ENCODE assay signal across 1 cellular context in the genomic region with DNA sequence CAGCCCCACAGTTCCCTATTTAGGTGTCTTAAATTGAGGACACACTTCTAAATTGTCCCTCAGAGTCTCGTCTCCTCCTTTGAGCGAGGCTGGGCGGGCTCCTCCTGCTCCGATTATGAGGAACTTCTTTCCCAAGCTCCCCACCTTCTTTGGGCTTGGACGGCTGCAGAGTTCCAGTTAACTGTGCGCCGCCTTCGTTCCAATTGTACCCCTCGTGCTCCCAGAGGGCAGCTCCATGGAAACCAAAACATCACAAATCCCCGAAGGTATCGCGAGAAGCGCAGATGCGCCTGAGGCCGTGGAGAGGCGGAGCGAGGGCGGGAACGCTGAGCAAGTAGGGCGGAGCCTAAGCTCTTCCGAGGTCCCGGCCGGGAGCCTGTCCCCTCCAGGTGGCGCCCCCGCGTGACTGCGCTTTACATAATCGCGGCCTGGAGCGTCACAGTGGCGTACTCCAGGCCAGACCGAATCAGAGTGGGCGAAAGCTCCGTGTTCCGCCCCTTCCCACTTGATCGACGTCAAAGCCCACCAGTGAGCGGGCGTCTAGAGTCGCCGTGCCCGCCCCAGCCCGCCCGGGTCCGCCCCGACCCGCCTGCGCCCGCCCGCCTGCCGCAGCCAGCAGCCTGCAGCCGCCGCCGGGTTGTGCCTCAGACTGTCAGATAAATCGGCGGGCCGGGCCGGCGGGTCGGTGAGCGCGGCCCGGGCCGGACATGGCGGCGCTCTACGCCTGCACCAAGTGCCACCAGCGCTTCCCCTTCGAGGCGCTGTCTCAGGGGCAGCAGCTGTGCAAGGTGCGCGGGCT.
TF ChIP-seq lines count a peak whose summit lies in the region.

FAM76A (plus strand) TSS at position 588 of the 799 bp plus-strand sequence; CDS start at position 708, 120 bp downstream.

TF ChIP-seq in K562, 482 proteins besides CTCF, POLR2A, EP300 and RAD21 (continued from another document and continues in another):
- TF ChIP-seq, protein P1, sequence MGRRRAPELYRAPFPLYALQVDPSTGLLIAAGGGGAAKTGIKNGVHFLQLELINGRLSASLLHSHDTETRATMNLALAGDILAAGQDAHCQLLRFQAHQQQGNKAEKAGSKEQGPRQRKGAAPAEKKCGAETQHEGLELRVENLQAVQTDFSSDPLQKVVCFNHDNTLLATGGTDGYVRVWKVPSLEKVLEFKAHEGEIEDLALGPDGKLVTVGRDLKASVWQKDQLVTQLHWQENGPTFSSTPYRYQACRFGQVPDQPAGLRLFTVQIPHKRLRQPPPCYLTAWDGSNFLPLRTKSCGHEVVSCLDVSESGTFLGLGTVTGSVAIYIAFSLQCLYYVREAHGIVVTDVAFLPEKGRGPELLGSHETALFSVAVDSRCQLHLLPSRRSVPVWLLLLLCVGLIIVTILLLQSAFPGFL (CRISPR knock-in tag; IDR thresholded peaks at IDR 0.05): no peak
- TF ChIP-seq SAFB2 (IDR thresholded peaks at IDR 0.05; ENCODE audit: borderline replicate concordance, low read depth, low read length, severe bottlenecking) (no peak), PTRF (tag; IDR thresholded peaks at IDR 0.05) (no peak), JUN (IDR thresholded peaks at IDR 0.05; ENCODE audit: borderline replicate concordance, low read depth, low read length) (peak; percentile 52; the same call in 1 of the 2 replicates), JUN (CRISPR knock-in tag; IDR thresholded peaks at IDR 0.05; ENCODE audit: borderline replicate concordance) (no peak; the same call in 1 of the 2 replicates), ZNF197 (CRISPR knock-in tag; IDR thresholded peaks at IDR 0.05; ENCODE audit: low read depth) (no peak), ZNF212 (CRISPR knock-in tag; IDR thresholded peaks at IDR 0.05) (no peak), RBBP5 (IDR thresholded peaks at IDR 0.05; ENCODE audit: borderline replicate concordance, insufficient read depth, low read length, poor library complexity, severe bottlenecking) (peak; percentile 88), ZNF282 (CRISPR knock-in tag; IDR thresholded peaks at IDR 0.05) (no peak), XRCC5 (IDR thresholded peaks at IDR 0.05; ENCODE audit: low read depth, low read length) (peak; percentile 81; the same call in 1 of the 2 replicates), ZNF23 (CRISPR knock-in tag; IDR thresholded peaks at IDR 0.05) (no peak), CBFA2T2 (conservative IDR thresholded peaks at IDR 0.05) (0 out of 2 replicates have a peak, but pooled peaks have one; percentile 5), FUS (optimal IDR thresholded peaks at IDR 0.05; ENCODE audit: low read depth, low read length) (no peak), NFRKB (IDR thresholded peaks at IDR 0.05; ENCODE audit: low read depth) (no peak), E2F4 (CRISPR knock-in tag; IDR thresholded peaks at IDR 0.05; ENCODE audit: low read depth) (peak; percentile 56; the same call in 1 of the 2 replicates), BMI1 (IDR thresholded peaks at IDR 0.05; ENCODE audit: low read length) (0 out of 2 replicates have a peak, but pooled peaks have one; percentile 61), ZNF41 (CRISPR knock-in tag; conservative IDR thresholded peaks at IDR 0.05) (no peak), SPI1 (IDR thresholded peaks at IDR 0.05; ENCODE audit: borderline replicate concordance, low read depth, low read length) (no peak), ZFP1 (CRISPR knock-in tag; IDR thresholded peaks at IDR 0.05) (no peak), ZNF354B (CRISPR knock-in tag; IDR thresholded peaks at IDR 0.05) (no peak), SREBF1 (IDR thresholded peaks at IDR 0.05; ENCODE audit: borderline replicate concordance, low read depth, low read length) (0 out of 2 replicates have a peak, but pooled peaks have one; percentile 54), SRSF1 (IDR thresholded peaks at IDR 0.05; ENCODE audit: low read depth, low read length) (no peak), ILF3 (IDR thresholded peaks at IDR 0.05; ENCODE audit: borderline replicate concordance) (no peak), OTX1 (CRISPR knock-in tag; IDR thresholded peaks at IDR 0.05) (no peak), TRIM28 (IDR thresholded peaks at IDR 0.05) (no peak), ZNF146 (CRISPR knock-in tag; IDR thresholded peaks at IDR 0.05; ENCODE audit: unreplicated experiment) (no peak), PBX2 (CRISPR knock-in tag; IDR thresholded peaks at IDR 0.05; ENCODE audit: low read depth) (peak; percentile 55; the same call in 1 of the 2 replicates), PBX2 (tag; conservative IDR thresholded peaks at IDR 0.05; ENCODE audit: low read depth) (peak; percentile 90), ZBTB9 (CRISPR knock-in tag; IDR thresholded peaks at IDR 0.05) (no peak), NR3C1 (CRISPR knock-in tag; IDR thresholded peaks at IDR 0.05) (no peak; the same call in 1 of the 2 replicates), ZNF766 (CRISPR knock-in tag; conservative IDR thresholded peaks at IDR 0.05) (no peak; the same call in 1 of the 2 replicates), BRF2 (IDR thresholded peaks at IDR 0.05; ENCODE audit: borderline replicate concordance, insufficient read depth, insufficient read length) (no peak), ZNF668 (CRISPR knock-in tag; IDR thresholded peaks at IDR 0.05) (no peak), USF2 (CRISPR knock-in tag; IDR thresholded peaks at IDR 0.05) (peak; percentile 83), MTF1 (CRISPR knock-in tag; IDR thresholded peaks at IDR 0.05; ENCODE audit: borderline replicate concordance) (no peak), MAFK (IDR thresholded peaks at IDR 0.05; ENCODE audit: low read length) (no peak), LEF1 (IDR thresholded peaks at IDR 0.05) (no peak), STAT5A (IDR thresholded peaks at IDR 0.05; ENCODE audit: borderline replicate concordance, low read length) (no peak), ZNF77 (CRISPR knock-in tag; IDR thresholded peaks at IDR 0.05) (no peak), ZBTB12 (CRISPR knock-in tag; IDR thresholded peaks at IDR 0.05) (peak; percentile 97), MYBL2 (IDR thresholded peaks at IDR 0.05; ENCODE audit: low read depth) (no peak), MYBL2 (CRISPR knock-in tag; IDR thresholded peaks at IDR 0.05; ENCODE audit: borderline replicate concordance) (no peak), RBM34 (IDR thresholded peaks at IDR 0.05; ENCODE audit: borderline replicate concordance, insufficient read depth, low read length) (no peak), ZFP36 (IDR thresholded peaks at IDR 0.05; ENCODE audit: low read depth, low read length, partially characterized antibody) (no peak)
- TF ChIP-seq, protein P2, sequence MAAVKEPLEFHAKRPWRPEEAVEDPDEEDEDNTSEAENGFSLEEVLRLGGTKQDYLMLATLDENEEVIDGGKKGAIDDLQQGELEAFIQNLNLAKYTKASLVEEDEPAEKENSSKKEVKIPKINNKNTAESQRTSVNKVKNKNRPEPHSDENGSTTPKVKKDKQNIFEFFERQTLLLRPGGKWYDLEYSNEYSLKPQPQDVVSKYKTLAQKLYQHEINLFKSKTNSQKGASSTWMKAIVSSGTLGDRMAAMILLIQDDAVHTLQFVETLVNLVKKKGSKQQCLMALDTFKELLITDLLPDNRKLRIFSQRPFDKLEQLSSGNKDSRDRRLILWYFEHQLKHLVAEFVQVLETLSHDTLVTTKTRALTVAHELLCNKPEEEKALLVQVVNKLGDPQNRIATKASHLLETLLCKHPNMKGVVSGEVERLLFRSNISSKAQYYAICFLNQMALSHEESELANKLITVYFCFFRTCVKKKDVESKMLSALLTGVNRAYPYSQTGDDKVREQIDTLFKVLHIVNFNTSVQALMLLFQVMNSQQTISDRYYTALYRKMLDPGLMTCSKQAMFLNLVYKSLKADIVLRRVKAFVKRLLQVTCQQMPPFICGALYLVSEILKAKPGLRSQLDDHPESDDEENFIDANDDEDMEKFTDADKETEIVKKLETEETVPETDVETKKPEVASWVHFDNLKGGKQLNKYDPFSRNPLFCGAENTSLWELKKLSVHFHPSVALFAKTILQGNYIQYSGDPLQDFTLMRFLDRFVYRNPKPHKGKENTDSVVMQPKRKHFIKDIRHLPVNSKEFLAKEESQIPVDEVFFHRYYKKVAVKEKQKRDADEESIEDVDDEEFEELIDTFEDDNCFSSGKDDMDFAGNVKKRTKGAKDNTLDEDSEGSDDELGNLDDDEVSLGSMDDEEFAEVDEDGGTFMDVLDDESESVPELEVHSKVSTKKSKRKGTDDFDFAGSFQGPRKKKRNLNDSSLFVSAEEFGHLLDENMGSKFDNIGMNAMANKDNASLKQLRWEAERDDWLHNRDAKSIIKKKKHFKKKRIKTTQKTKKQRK (IDR thresholded peaks at IDR 0.05; ENCODE audit: borderline replicate concordance, low read depth, low read length): peak; percentile 90
- TF ChIP-seq, protein P3, sequence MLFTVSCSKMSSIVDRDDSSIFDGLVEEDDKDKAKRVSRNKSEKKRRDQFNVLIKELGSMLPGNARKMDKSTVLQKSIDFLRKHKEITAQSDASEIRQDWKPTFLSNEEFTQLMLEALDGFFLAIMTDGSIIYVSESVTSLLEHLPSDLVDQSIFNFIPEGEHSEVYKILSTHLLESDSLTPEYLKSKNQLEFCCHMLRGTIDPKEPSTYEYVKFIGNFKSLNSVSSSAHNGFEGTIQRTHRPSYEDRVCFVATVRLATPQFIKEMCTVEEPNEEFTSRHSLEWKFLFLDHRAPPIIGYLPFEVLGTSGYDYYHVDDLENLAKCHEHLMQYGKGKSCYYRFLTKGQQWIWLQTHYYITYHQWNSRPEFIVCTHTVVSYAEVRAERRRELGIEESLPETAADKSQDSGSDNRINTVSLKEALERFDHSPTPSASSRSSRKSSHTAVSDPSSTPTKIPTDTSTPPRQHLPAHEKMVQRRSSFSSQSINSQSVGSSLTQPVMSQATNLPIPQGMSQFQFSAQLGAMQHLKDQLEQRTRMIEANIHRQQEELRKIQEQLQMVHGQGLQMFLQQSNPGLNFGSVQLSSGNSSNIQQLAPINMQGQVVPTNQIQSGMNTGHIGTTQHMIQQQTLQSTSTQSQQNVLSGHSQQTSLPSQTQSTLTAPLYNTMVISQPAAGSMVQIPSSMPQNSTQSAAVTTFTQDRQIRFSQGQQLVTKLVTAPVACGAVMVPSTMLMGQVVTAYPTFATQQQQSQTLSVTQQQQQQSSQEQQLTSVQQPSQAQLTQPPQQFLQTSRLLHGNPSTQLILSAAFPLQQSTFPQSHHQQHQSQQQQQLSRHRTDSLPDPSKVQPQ (CRISPR knock-in tag; IDR thresholded peaks at IDR 0.05; ENCODE audit: borderline replicate concordance): peak; percentile 35; the same call in 1 of the 2 replicates
